In the genomic region with DNA sequence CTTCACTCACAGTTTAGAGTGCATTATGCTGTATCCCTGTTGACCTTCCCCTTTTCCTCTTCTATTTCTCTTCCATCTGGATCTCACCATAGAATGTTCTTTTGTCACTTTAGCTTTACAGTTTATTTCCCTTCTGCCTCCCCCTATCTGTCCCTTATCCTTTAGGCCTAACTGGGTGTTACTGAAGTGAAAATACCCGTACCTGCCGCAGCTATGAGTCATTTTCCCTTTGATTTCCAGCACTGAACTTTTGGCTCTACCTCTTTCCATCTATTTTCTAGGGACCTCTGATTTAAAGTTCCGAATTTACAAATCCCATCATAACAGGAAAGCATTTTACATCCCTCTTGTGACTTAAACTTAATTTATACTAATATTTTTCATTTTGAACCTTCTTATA, we compare ENCODE assay signal across 26 cellular contexts. TPM values are rescaled to one million over a fixed set of nuclear protein-coding genes. Genes with fewer than 3 reads are reported as not detected.
DNase-seq lines count a peak whose midpoint lies in the region; ATAC-seq, FAIRE-seq and TF ChIP-seq lines count a peak whose summit lies in the region.
"Had no signal": no experiment of that assay in that cellular context is flagged by ENCODE, and none has a peak within 500 bp of the region (broad histone marks: within the 10 kb centered on the region; RNA-seq: fewer than 3 reads in every experiment).

No MANE protein-coding gene starts in this region.

- peaks cover 83% of the 10 kb centered on the region for H3K79me2 ChIP-seq in keratinocyte (ENCODE audit: control insufficient read depth, insufficient read depth, low read length)

- H3K9ac ChIP-seq in keratinocyte (ENCODE audit: control insufficient read depth, extremely low read depth, insufficient read depth, low read length) = no peak overlapping the region
- H3K9ac ChIP-seq: BLaER1 treated with 17β-estradiol and CSF1 and Interleukin-3, amounts not matched to agents 10 nM and 100 nM had no signal

- peak; percentile 68 for FAIRE-seq in keratinocyte (lab: Jason Lieb, UNC)
- FAIRE-seq: GM12891 had no signal

- H3K27me3 Mint-ChIP-seq in MCF 10A (ENCODE audit: insufficient read depth, unreplicated experiment) = no peaks in the 10 kb centered on the region
- H3K27me3 Mint-ChIP-seq in type B pancreatic cell = no peaks in the 10 kb centered on the region

- no peaks in the 10 kb centered on the region for H3K27me3 ChIP-seq in breast epithelium
- no peaks in the 10 kb centered on the region for H3K27me3 ChIP-seq in keratinocyte (ENCODE audit: control insufficient read depth, extremely low read depth, insufficient read depth, low read length)
- H3K27me3 ChIP-seq: BLaER1 treated with 17β-estradiol and CSF1 and Interleukin-3, amounts not matched to agents 10 nM and 100 nM had no signal

- H3K4me3 Mint-ChIP-seq in MCF 10A (ENCODE audit: unreplicated experiment) = no peak overlapping the region
- peak overlapping the region; percentile 5 for H3K4me3 Mint-ChIP-seq in type B pancreatic cell
- H3K4me3 Mint-ChIP-seq: CD4-positive, alpha-beta memory T cell had no signal

- peak overlapping the region; percentile 9 for H3K4me2 ChIP-seq in keratinocyte (ENCODE audit: control insufficient read depth, extremely low read depth, insufficient read depth, low read depth, low read length)

- no TSS peak for BruUV-seq in MCF 10A (replicated peaks; lab: Mats Ljungman, UMichigan)

- H3K9me1 ChIP-seq in keratinocyte (ENCODE audit: control insufficient read depth, extremely low read depth, insufficient read depth, low read length) = no peaks in the 10 kb centered on the region

- H3K36me3 Mint-ChIP-seq in MCF 10A (ENCODE audit: insufficient read depth, unreplicated experiment) (no peaks in the 10 kb centered on the region), type B pancreatic cell (peaks cover 24% of the 10 kb centered on the region)
- H3K36me3 Mint-ChIP-seq: CD4-positive, alpha-beta memory T cell had no signal

- H3K9me3 Mint-ChIP-seq in MCF 10A (ENCODE audit: unreplicated experiment) (no peaks in the 10 kb centered on the region), type B pancreatic cell (peaks cover 8% of the 10 kb centered on the region)

- no peak for TF ChIP-seq POLR2A in breast epithelium (IDR thresholded peaks at IDR 0.05)

- H3K27ac ChIP-seq in breast epithelium (no peak overlapping the region), keratinocyte (ENCODE audit: control insufficient read depth, insufficient read depth, low read length) (peak overlapping the region; percentile 30)
- H3K27ac ChIP-seq: 22Rv1; BLaER1 treated with 17β-estradiol and CSF1 and Interleukin-3, amounts not matched to agents 10 nM and 100 nM; HL-60 had no signal

- no peak overlapping the region for H2AFZ ChIP-seq in keratinocyte (ENCODE audit: control insufficient read depth, low read length)

- H3K4me1 ChIP-seq in breast epithelium = no peaks in the 10 kb centered on the region
- H3K4me1 ChIP-seq in keratinocyte (ENCODE audit: control insufficient read depth, extremely low read depth, insufficient read depth, low read length) = peaks cover 10% of the 10 kb centered on the region
- H3K4me1 ChIP-seq: HAP-1 had no signal

- intact Hi-C loops in MCF 10A (cut with micrococcal nuclease) (no loop called here), breast epithelium (cut with DNase I; ENCODE audit: low total_unique reads) (no loop called here)

- ATAC-seq in HG03280 (IDR thresholded peaks at IDR 0.05; ENCODE audit: unreplicated experiment) (no peak), GM18519 (IDR thresholded peaks at IDR 0.05; ENCODE audit: low FRiP score, unreplicated experiment) (no peak)
- ATAC-seq: Panc1, SK-N-SH treated with all-trans-retinoic acid at 6 μM for 48 hours had no signal

- POLR2A ChIA-PET in MCF 10A (lab: Yijun Ruan, JAX) = interaction anchor here (1.2 to 2.0 kb wide), 4 partner anchors 16 to 139 kb away, joined by 4 read pairs; no protein-coding TSS in a partner anchor

- H3K4me3 ChIP-seq in breast epithelium (no peak overlapping the region), keratinocyte (ENCODE audit: control insufficient read depth in 2 of 3, extremely low read depth in 1 of 3, insufficient read depth in 2 of 3, low read depth in 1 of 3, low read length in 3 of 3) (no peak overlapping the region)
- H3K4me3 ChIP-seq: BLaER1 treated with 17β-estradiol and CSF1 and Interleukin-3, amounts not matched to agents 10 nM and 100 nM; HAP-1 had no signal

- H3K9me3 ChIP-seq in breast epithelium (no peaks in the 10 kb centered on the region), keratinocyte (ENCODE audit: control insufficient read depth, low read depth, low read length) (peaks cover 5% of the 10 kb centered on the region)

- peaks cover 17% of the 10 kb centered on the region for H3K4me1 Mint-ChIP-seq in MCF 10A (ENCODE audit: insufficient read depth, unreplicated experiment)
- peaks cover 12% of the 10 kb centered on the region for H3K4me1 Mint-ChIP-seq in type B pancreatic cell (ENCODE audit: unreplicated experiment)
- H3K4me1 Mint-ChIP-seq: CD4-positive, alpha-beta memory T cell had no signal

- H3K36me3 ChIP-seq in breast epithelium = no peaks in the 10 kb centered on the region
- peaks cover 0 to 2% of the 10 kb centered on the region in 2 experiments for H3K36me3 ChIP-seq in keratinocyte (ENCODE audit: control insufficient read depth in 2 of 2, extremely low read depth in 1 of 2, insufficient read depth in 2 of 2, low read length in 2 of 2)
- H3K36me3 ChIP-seq: HAP-1 had no signal

- no peaks in the 10 kb centered on the region for H4K20me1 ChIP-seq in keratinocyte (ENCODE audit: control insufficient read depth, extremely low read depth, insufficient read depth, low read length)

- dilution Hi-C loops in keratinocyte (cut with MboI; ENCODE audit: extremely low pct_ligation_motif_present, low sequenced_read_pairs) = no loop called here

- no peak for TF ChIP-seq CTCF in MCF 10A (IDR thresholded peaks at IDR 0.05; ENCODE audit: unreplicated experiment)
- no peak for TF ChIP-seq CTCF in breast epithelium (IDR thresholded peaks at IDR 0.05)
- TF ChIP-seq CTCF in keratinocyte (optimal IDR thresholded peaks at IDR 0.05 in 1 of 3, IDR thresholded peaks at IDR 0.05 in 1 of 3, conservative IDR thresholded peaks at IDR 0.05 in 1 of 3; ENCODE audit: extremely low read depth in 1 of 3, insufficient read depth in 2 of 3, low read length in 3 of 3) = no peak
- no peak for TF ChIP-seq CTCF in type B pancreatic cell (conservative IDR thresholded peaks at IDR 0.05)

- no peak for DNase-seq in MCF 10A (ENCODE audit: unreplicated experiment)
- DNase-seq in breast epithelium (ENCODE audit: low spot score in 2 of 2) = no peak
- DNase-seq in dermis microvascular lymphatic vessel endothelial cell (ENCODE audit: low read depth in 2 of 2) = peak; percentile 31 to 36
- no peak for DNase-seq in keratinocyte (ENCODE audit: low read depth, low spot score)
- no peak for DNase-seq in type B pancreatic cell (ENCODE audit: extremely low spot score, unreplicated experiment)
- DNase-seq in NCI-H82 treated with DMSO at 0.1 percent for 48 hours (lab: John Stamatoyannopoulos, UW; ENCODE audit: unreplicated experiment) = no peak
- DNase-seq: ACHN; CD4-positive, alpha-beta memory T cell; DMS153; KBM-7; NCI-H1092 treated with DMSO at 0.1 percent for 48 hours; NCI-H1436 treated with DMSO at 0.1 percent for 48 hours; NCI-H1930; NCI-H2227 treated with DMSO at 0.1 percent for 48 hours; NCI-H510A; NCI-H748 treated with DMSO at 0.1 percent for 48 hours; NK-92 treated with Interleukin-12 subunit alpha and Interleukin-12 subunit beta, amount 100 ng/mL, for 24 hours had no signal

- peak overlapping the region; percentile 43 for H3K27ac Mint-ChIP-seq in MCF 10A (ENCODE audit: low read depth, unreplicated experiment)
- H3K27ac Mint-ChIP-seq in type B pancreatic cell = peak overlapping the region; percentile 49
- H3K27ac Mint-ChIP-seq: CD4-positive, alpha-beta memory T cell had no signal

- CTCF ChIA-PET in MCF 10A (lab: Yijun Ruan, JAX) = interaction anchor here (0.5 to 0.7 kb wide), 2 partner anchors 97 to 431 kb away, joined by 3 to 4 read pairs; no protein-coding TSS in a partner anchor

RNA-seq across cellular contexts. Expression of a gene that starts 19.7 kb away (rescaled TPM):
- 41.1 and 42.6 TPM in 2 replicates for total RNA-seq in MCF 10A (2022)
- 100 to 1,000 TPM in 1 of 3 donors, 10 to 100 TPM in 2; 39.5 to 113 (median 58.3) TPM for total RNA-seq in breast epithelium
- total RNA-seq in dermis microvascular lymphatic vessel endothelial cell = 46.7 and 54.4 TPM in 2 replicates
- polyA plus RNA-seq in keratinocyte = 31.1 to 60.0 TPM (median 34.3 TPM) in 3 replicates
- polyA plus RNA-seq in keratinocyte (2011; ENCODE audit: low read depth) = 33.0 TPM
- 28.0 and 30.8 TPM in 2 replicates for polyA plus RNA-seq in keratinocyte (2011; cell fraction: cytosol; rRNA removed)
- 63.6 and 72.5 TPM in 2 replicates for polyA plus RNA-seq in keratinocyte (2011; cell fraction: nucleus; rRNA removed)
- polyA plus RNA-seq in keratinocyte (2012; ENCODE audit: low replicate concordance) = 12.9 and 34.1 TPM in 2 replicates
- polyA minus RNA-seq in keratinocyte = 29.6 to 60.4 TPM (median 43.4 TPM) in 3 replicates
- polyA minus RNA-seq in keratinocyte (2011; cell fraction: cytosol; rRNA and poly(A)+ RNA removed) = 24.4 TPM
- 30.0 and 64.6 TPM in 2 replicates for polyA minus RNA-seq in keratinocyte (2011; cell fraction: nucleus; rRNA and poly(A)+ RNA removed)
- 44.7 and 89.1 TPM in 2 replicates for total RNA-seq in type B pancreatic cell (ENCODE audit: low replicate concordance)

RNA-seq across cellular contexts. Expression of a gene that starts 20.5 kb away (rescaled TPM):
- 35.2 and 40.0 TPM in 2 replicates for total RNA-seq in MCF 10A (2022)
- total RNA-seq in breast epithelium = 10 to 100 TPM; 24.9 to 49.4 (median 47.6) TPM
- 23.3 and 23.9 TPM in 2 replicates for total RNA-seq in dermis microvascular lymphatic vessel endothelial cell
- 34.5 to 48.9 TPM (median 35.7 TPM) in 3 replicates for polyA plus RNA-seq in keratinocyte
- 34.1 TPM for polyA plus RNA-seq in keratinocyte (2011; ENCODE audit: low read depth)
- polyA plus RNA-seq in keratinocyte (2011; cell fraction: cytosol; rRNA removed) = 20.9 and 31.8 TPM in 2 replicates
- 51.0 and 67.5 TPM in 2 replicates for polyA plus RNA-seq in keratinocyte (2011; cell fraction: nucleus; rRNA removed)
- 19.9 and 22.7 TPM in 2 replicates for polyA plus RNA-seq in keratinocyte (2012; ENCODE audit: low replicate concordance)
- polyA minus RNA-seq in keratinocyte = 10.2 to 33.5 TPM (median 23.7 TPM) in 3 replicates
- polyA minus RNA-seq in keratinocyte (2011; cell fraction: cytosol; rRNA and poly(A)+ RNA removed) = 9.4 TPM
- polyA minus RNA-seq in keratinocyte (2011; cell fraction: nucleus; rRNA and poly(A)+ RNA removed) = 23.1 and 33.2 TPM in 2 replicates
- total RNA-seq in type B pancreatic cell (ENCODE audit: low replicate concordance) = 36.8 and 50.4 TPM in 2 replicates

Comparison
In these comparisons a context has a peak if more than half of its experiments do, and no peak if none do; other contexts are left out.
1. DNase-seq: peak in dermis microvascular lymphatic vessel endothelial cell (2 of 2); none in MCF 10A (single experiment), breast epithelium (0 of 2), keratinocyte (single experiment), type B pancreatic cell (single experiment) and NCI-H82 treated with DMSO at 0.1 percent for 48 hours (single experiment).